ENCODE assay signal across 9 cellular contexts in the genomic region with DNA sequence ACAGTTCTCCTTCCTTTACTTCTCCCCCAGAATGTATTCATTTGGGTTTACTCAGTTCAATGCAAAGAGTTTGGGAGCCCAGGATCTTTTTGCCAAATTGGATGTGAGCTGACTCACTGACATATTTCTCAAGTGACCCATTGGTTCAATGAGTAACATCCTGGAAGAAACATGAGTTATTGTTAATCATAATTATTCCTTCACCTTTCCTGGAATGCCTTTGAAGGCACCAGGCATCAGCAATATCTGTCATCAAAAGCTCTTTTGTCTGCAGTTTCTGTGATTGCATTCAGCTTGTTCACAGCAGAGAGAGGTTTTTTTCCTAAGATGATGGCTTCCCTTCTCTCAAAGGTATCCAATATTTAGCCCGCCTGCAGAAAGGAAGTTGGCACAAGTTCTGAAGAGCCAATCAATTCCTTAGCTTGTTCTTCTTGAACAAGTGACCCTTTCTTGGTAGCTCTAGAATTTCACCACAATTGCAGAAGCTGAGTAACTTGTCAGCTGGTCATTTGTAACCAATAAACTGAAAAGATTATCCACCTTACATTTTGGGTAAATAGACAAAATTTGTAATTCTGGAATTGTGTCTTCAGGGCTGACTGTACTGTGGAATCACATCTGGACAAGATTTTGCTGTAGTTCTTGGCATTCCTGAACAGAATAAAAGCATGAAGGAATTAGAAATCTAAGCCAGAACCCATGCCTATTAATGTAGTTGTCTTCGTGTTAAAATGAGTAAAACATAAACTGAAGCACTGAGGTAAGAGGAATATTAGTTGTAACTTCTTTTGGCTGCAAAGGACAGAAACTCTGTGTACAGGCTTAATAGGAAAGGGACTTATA.
DNase-seq lines count a peak whose midpoint lies in the region; ATAC-seq, FAIRE-seq and TF ChIP-seq lines count a peak whose summit lies in the region.
"Had no signal": no experiment of that assay in that cellular context is flagged by ENCODE, and none has a peak within 500 bp of the region (broad histone marks: within the 10 kb centered on the region; RNA-seq: fewer than 3 reads in every experiment).

No MANE protein-coding gene starts in this region.

- peak overlapping the region; percentile 68 for H3K4me2 ChIP-seq in keratinocyte (ENCODE audit: control insufficient read depth, extremely low read depth, insufficient read depth, low read depth, low read length)

- in situ Hi-C loops in astrocyte of the spinal cord (cut with HindIII; ENCODE audit: low sequenced_read_pairs) = no loop called here

- H3K27me3 ChIP-seq in keratinocyte (ENCODE audit: control insufficient read depth, extremely low read depth, insufficient read depth, low read length) = no peaks in the 10 kb centered on the region

- peaks cover 3% of the 10 kb centered on the region for H3K9me3 ChIP-seq in keratinocyte (ENCODE audit: control insufficient read depth, low read depth, low read length)
- H3K9me3 ChIP-seq: spleen had no signal

- H3K9ac ChIP-seq in keratinocyte (ENCODE audit: control insufficient read depth, extremely low read depth, insufficient read depth, low read length) = peak overlapping the region; percentile 67

- DNase-seq in HS-5 (ENCODE audit: low read depth) (peak; percentile 96), astrocyte of the spinal cord (ENCODE audit: low read depth, low spot score) (peak; percentile 92), keratinocyte (ENCODE audit: low read depth, low spot score) (peak; percentile 77), urothelium cell line (ENCODE audit: low spot score) (peak; percentile 80), NCI-H526 treated with DMSO at 0.1 percent for 48 hours (lab: John Stamatoyannopoulos, UW) (no peak), NCI-H2107 (lab: John Stamatoyannopoulos, UW) (no peak)
- DNase-seq: activated CD8-positive, alpha-beta memory T cell treated with anti-CD3 and anti-CD28 coated beads, Interleukin-2, amount 10 ng/mL, durations not matched to agents 7 days and 5 days; spleen had no signal

- H4K20me1 ChIP-seq in keratinocyte (ENCODE audit: control insufficient read depth, extremely low read depth, insufficient read depth, low read length) = no peaks in the 10 kb centered on the region

- ATAC-seq in HG03457 (IDR thresholded peaks at IDR 0.05; ENCODE audit: unreplicated experiment) = no peak
- ATAC-seq: activated CD8-positive, alpha-beta memory T cell treated with anti-CD3 and anti-CD28 coated beads, Interleukin-2, amount 10 ng/mL, durations not matched to agents 7 days and 5 days had no signal

- dilution Hi-C loops in keratinocyte (cut with MboI; ENCODE audit: extremely low pct_ligation_motif_present, low sequenced_read_pairs) = no loop called here

- peak overlapping the region; percentile 98 for H3K27ac ChIP-seq in keratinocyte (ENCODE audit: control insufficient read depth, insufficient read depth, low read length)
- H3K27ac ChIP-seq: spleen had no signal

- peak; percentile 93 for FAIRE-seq in keratinocyte (lab: Jason Lieb, UNC)
- FAIRE-seq in urothelium cell line (lab: Jason Lieb, UNC) = no peak

- H3K79me2 ChIP-seq in keratinocyte (ENCODE audit: control insufficient read depth, insufficient read depth, low read length) = no peaks in the 10 kb centered on the region

- H3K4me3 ChIP-seq in astrocyte of the spinal cord (ENCODE audit: low read depth, low read length) = no peak overlapping the region
- H3K4me3 ChIP-seq in keratinocyte (ENCODE audit: control insufficient read depth in 2 of 3, extremely low read depth in 1 of 3, insufficient read depth in 2 of 3, low read depth in 1 of 3, low read length in 3 of 3) = peak overlapping the region in 1 of 3 experiments; percentile 5
- H3K4me3 ChIP-seq: spleen had no signal

- peaks cover 40% of the 10 kb centered on the region for H3K4me1 ChIP-seq in keratinocyte (ENCODE audit: control insufficient read depth, extremely low read depth, insufficient read depth, low read length)
- H3K4me1 ChIP-seq: spleen had no signal

- H2AFZ ChIP-seq in keratinocyte (ENCODE audit: control insufficient read depth, low read length) = peak overlapping the region; percentile 63

- no peaks in the 10 kb centered on the region for H3K9me1 ChIP-seq in keratinocyte (ENCODE audit: control insufficient read depth, extremely low read depth, insufficient read depth, low read length)

- TF ChIP-seq CTCF in astrocyte of the spinal cord (IDR thresholded peaks at IDR 0.05; ENCODE audit: low read depth, low read length) (no peak), keratinocyte (optimal IDR thresholded peaks at IDR 0.05 in 1 of 3, IDR thresholded peaks at IDR 0.05 in 1 of 3, conservative IDR thresholded peaks at IDR 0.05 in 1 of 3; ENCODE audit: extremely low read depth in 1 of 3, insufficient read depth in 2 of 3, low read length in 3 of 3) (no peak)

- H3K36me3 ChIP-seq in keratinocyte (ENCODE audit: control insufficient read depth in 2 of 2, extremely low read depth in 1 of 2, insufficient read depth in 2 of 2, low read length in 2 of 2) = peaks cover 0 to 3% of the 10 kb centered on the region in 2 experiments
- H3K36me3 ChIP-seq: spleen had no signal

Comparison
In these comparisons a context has a peak if more than half of its experiments do, and no peak if none do; other contexts are left out.
1. DNase-seq: peak in HS-5 (single experiment), astrocyte of the spinal cord (single experiment), keratinocyte (single experiment) and urothelium cell line (single experiment); none in NCI-H526 treated with DMSO at 0.1 percent for 48 hours (single experiment) and NCI-H2107 (single experiment).